ENCODE assay signal across 28 cellular contexts in genomic region chr5:82777106-82777505, GRCh38.
"Had no signal": no experiment of that assay in that cellular context is flagged by ENCODE, and none has a peak within 500 bp of the region (broad histone marks: within the 10 kb centered on the region; RNA-seq: fewer than 3 reads in every experiment).

No MANE protein-coding gene starts in this region.

- ATAC-seq: activated naive CD4-positive, alpha-beta T cell treated with anti-CD3 and anti-CD28 coated beads, Interleukin-2, amount 50 U/mL, for 72 hours; activated T-cell treated with anti-CD3 and anti-CD28 coated beads, Interleukin-2, amount 50 U/mL, for 4 hours; body of pancreas; SK-N-SH treated with all-trans-retinoic acid at 6 μM for 48 hours had no signal

- H3K36me3 Mint-ChIP-seq: activated CD4-positive, alpha-beta memory T cell treated with anti-CD3 and anti-CD28 coated beads for 36 hours; activated naive CD4-positive, alpha-beta T cell treated with anti-CD3 and anti-CD28 coated beads, Interleukin-2, amount 50 U/mL, for 72 hours had no signal

- H3K9me3 Mint-ChIP-seq: activated CD4-positive, alpha-beta memory T cell treated with anti-CD3 and anti-CD28 coated beads for 36 hours; activated CD4-positive, alpha-beta T cell treated with anti-CD3 and anti-CD28 coated beads, Interleukin-2, amount 10 ng/mL, durations not matched to agents 7 days and 5 days; activated naive CD4-positive, alpha-beta T cell treated with anti-CD3 and anti-CD28 coated beads, Interleukin-2, amount 50 U/mL, for 72 hours; activated T-cell treated with anti-CD3 and anti-CD28 coated beads, Interleukin-2, amount 50 U/mL, for 4 hours had no signal

- H3K4me3 Mint-ChIP-seq: activated CD4-positive, alpha-beta memory T cell treated with anti-CD3 and anti-CD28 coated beads for 36 hours; activated CD4-positive, alpha-beta T cell treated with anti-CD3 and anti-CD28 coated beads, Interleukin-2, amount 10 ng/mL, durations not matched to agents 7 days and 5 days; activated T-cell treated with anti-CD3 and anti-CD28 coated beads, Interleukin-2, amount 50 U/mL, for 4 hours; T-helper 1 cell treated with Interleukin-12 subunit alpha and Interleukin-12 subunit beta and Interleukin-4 antibody, amounts not matched to agents 30 μg/mL and 1 μg/mL, for 36 hours had no signal

- H3K27me3 ChIP-seq: body of pancreas, Peyer's patch, SJSA1 had no signal

- H3K36me3 ChIP-seq: MG63, Peyer's patch, SJSA1 had no signal

- H3K4me2 ChIP-seq: KMS-11 had no signal

- H3K9me3 ChIP-seq: body of pancreas, MG63, Peyer's patch, SJSA1 had no signal

- DNase-seq: activated CD4-positive, alpha-beta memory T cell treated with anti-CD3 and anti-CD28 coated beads for 36 hours; activated CD4-positive, alpha-beta T cell treated with anti-CD3 and anti-CD28 coated beads, Interleukin-2, amount 10 ng/mL, durations not matched to agents 7 days and 5 days; activated CD4-positive, CD25-positive, alpha-beta regulatory T cell; activated CD8-positive, alpha-beta memory T cell treated with anti-CD3 and anti-CD28 coated beads for 24 hours; activated effector memory CD4-positive, alpha-beta T cell treated with anti-CD3 and anti-CD28 coated beads, Interleukin-2, amount 50 U/mL, for 16 hours; activated naive CD4-positive, alpha-beta T cell treated with Interleukin-2 at 50 U/mL for 16 hours; activated T-cell treated with anti-CD3 and anti-CD28 coated beads, Interleukin-2, amount 50 U/mL, for 4 hours; body of pancreas; central memory CD4-positive, alpha-beta T cell; MG63; MV-4-11; NCI-H1092 treated with DMSO at 0.1 percent for 48 hours; NCI-H1417 treated with DMSO at 0.1 percent for 48 hours; NCI-H1694 treated with DMSO at 0.1 percent for 48 hours; NCI-H2029 treated with DMSO at 0.1 percent for 48 hours; NCI-H345; NCI-H510A; NCI-H526 treated with DMSO at 0.1 percent for 48 hours; NK-92 treated with Interleukin-12 subunit alpha and Interleukin-12 subunit beta, amount 100 ng/mL, for 24 hours; Peyer's patch; SHP77; SW 1271 had no signal

- H3K4me3 ChIP-seq: body of pancreas, MG63, Peyer's patch, SJSA1 had no signal

- H3K9ac ChIP-seq: KMS-11 had no signal

- H3K27ac Mint-ChIP-seq: activated CD4-positive, alpha-beta memory T cell treated with anti-CD3 and anti-CD28 coated beads for 36 hours; activated CD4-positive, alpha-beta T cell treated with anti-CD3 and anti-CD28 coated beads, Interleukin-2, amount 10 ng/mL, durations not matched to agents 7 days and 5 days; T-helper 1 cell treated with Interleukin-12 subunit alpha and Interleukin-12 subunit beta and Interleukin-4 antibody, amounts not matched to agents 30 μg/mL and 1 μg/mL, for 36 hours had no signal

- H3K4me1 ChIP-seq: body of pancreas, Peyer's patch, SJSA1 had no signal

- H3K27ac ChIP-seq: body of pancreas, KMS-11, Peyer's patch, SJSA1, VCaP had no signal
